13 cellular contexts compared by ENCODE assay signal in genomic region chr18:13309031-13309430, GRCh38.
"Had no signal": no experiment of that assay in that cellular context is flagged by ENCODE, and none has a peak within 500 bp of the region (broad histone marks: within the 10 kb centered on the region; RNA-seq: fewer than 3 reads in every experiment).

No MANE protein-coding gene starts in this region.

- H3K27me3 ChIP-seq: cardiac muscle cell, esophagus squamous epithelium, heart right ventricle, sigmoid colon had no signal

- DNase-seq: activated naive CD4-positive, alpha-beta T cell treated with anti-CD3 and anti-CD28 coated beads, Interleukin-2, amount 50 U/mL, for 16 hours; esophagus squamous epithelium; heart right ventricle; sigmoid colon; stimulated activated CD4-positive, alpha-beta T cell treated with anti-CD3 and anti-CD28 coated beads, Interleukin-4, amount 100 ng/mL, for 4 hours; T-helper 9 cell had no signal

- H3K27ac Mint-ChIP-seq: activated CD4-positive, alpha-beta T cell treated with anti-CD3 and anti-CD28 coated beads, Interleukin-2, amount 10 ng/mL, durations not matched to agents 7 days and 5 days; memory B cell; stimulated activated memory B cell treated with anti-CD40 and anti-IgM and Interleukin-4, amounts not matched to agents 10 μg/mL and 1 μg/mL and 100 μg/mL, for 72 hours had no signal

- H3K27me3 Mint-ChIP-seq: activated CD4-positive, alpha-beta T cell treated with anti-CD3 and anti-CD28 coated beads, Interleukin-2, amount 10 ng/mL, durations not matched to agents 7 days and 5 days had no signal

- ATAC-seq: stimulated activated memory B cell treated with anti-CD40 and anti-IgM and Interleukin-4, amounts not matched to agents 10 μg/mL and 1 μg/mL and 100 μg/mL, for 72 hours had no signal

- H3K9me3 ChIP-seq: neutrophil, sigmoid colon had no signal

- H3K4me3 ChIP-seq: cardiac muscle cell, esophagus squamous epithelium, heart right ventricle, sigmoid colon had no signal

- H3K4me3 Mint-ChIP-seq: activated CD4-positive, alpha-beta T cell treated with anti-CD3 and anti-CD28 coated beads, Interleukin-2, amount 10 ng/mL, durations not matched to agents 7 days and 5 days; effector memory CD8-positive, alpha-beta T cell; memory B cell; stimulated activated memory B cell treated with anti-CD40 and anti-IgM and Interleukin-4, amounts not matched to agents 10 μg/mL and 1 μg/mL and 100 μg/mL, for 72 hours had no signal

- H3K9me3 Mint-ChIP-seq: effector memory CD8-positive, alpha-beta T cell; stimulated activated memory B cell treated with anti-CD40 and anti-IgM and Interleukin-4, amounts not matched to agents 10 μg/mL and 1 μg/mL and 100 μg/mL, for 72 hours had no signal

- H3K4me1 Mint-ChIP-seq: memory B cell; stimulated activated memory B cell treated with anti-CD40 and anti-IgM and Interleukin-4, amounts not matched to agents 10 μg/mL and 1 μg/mL and 100 μg/mL, for 72 hours had no signal

- H3K27ac ChIP-seq: cardiac muscle cell, esophagus squamous epithelium, heart right ventricle, neutrophil, parathyroid adenoma, sigmoid colon had no signal

- H3K4me1 ChIP-seq: esophagus squamous epithelium, parathyroid adenoma, sigmoid colon had no signal

- H3K36me3 Mint-ChIP-seq: stimulated activated memory B cell treated with anti-CD40 and anti-IgM and Interleukin-4, amounts not matched to agents 10 μg/mL and 1 μg/mL and 100 μg/mL, for 72 hours had no signal

- H3K36me3 ChIP-seq: cardiac muscle cell, esophagus squamous epithelium, neutrophil, sigmoid colon had no signal
